ENCODE assay signal across 8 cellular contexts in genomic region chr22:48943567-48944432, GRCh38.
A peak's percentile ranks its signal among the peaks of the same experiment; 100 is the strongest.
DNase-seq lines count a peak whose midpoint lies in the region; ATAC-seq and TF ChIP-seq lines count a peak whose summit lies in the region.

No MANE protein-coding gene starts in this region.

- no peak overlapping the region for H3K4me3 ChIP-seq in A673 (ENCODE audit: low read depth, low read length, poor library complexity, severe bottlenecking)
- H3K4me3 ChIP-seq in H7 (ENCODE audit: insufficient read depth, low read depth, low read length) = no peak overlapping the region
- no peak overlapping the region for H3K4me3 ChIP-seq in lower lobe of right lung

- intact Hi-C loops in A673 (cut with micrococcal nuclease; ENCODE audit: unreplicated experiment) = loop anchor here (10.0 kb wide), 1 partner anchor 361 kb away; no protein-coding TSS in a partner anchor
- intact Hi-C loops in lower lobe of right lung (cut with DNase I) = no loop called here

- no peaks in the 10 kb centered on the region for H3K27me3 ChIP-seq in A673 (replicated peaks; ENCODE audit: insufficient read depth, low read depth, low read length, poor library complexity)
- H3K27me3 ChIP-seq in H7 (ENCODE audit: control insufficient read depth, insufficient read depth, low read length) = no peaks in the 10 kb centered on the region
- H3K27me3 ChIP-seq in lower lobe of right lung (ENCODE audit: low read depth) = no peaks in the 10 kb centered on the region

- H3K36me3 ChIP-seq in A673 (ENCODE audit: insufficient read depth, low read length, poor library complexity, severe bottlenecking) = no peaks in the 10 kb centered on the region
- H3K36me3 ChIP-seq in H7 (replicated peaks; ENCODE audit: control insufficient read depth, insufficient read depth, low read length) = no peaks in the 10 kb centered on the region
- no peaks in the 10 kb centered on the region for H3K36me3 ChIP-seq in lower lobe of right lung

- CTCF ChIA-PET in A673 (lab: Charles Lee) = no interaction called here

- H3K27ac ChIP-seq in A673 (ENCODE audit: low read depth, low read length, poor library complexity, severe bottlenecking) = no peak overlapping the region
- H3K27ac ChIP-seq in lower lobe of right lung = no peak overlapping the region

- H3K9me3 ChIP-seq in A673 (ENCODE audit: low read depth, low read length, poor library complexity, severe bottlenecking) (no peaks in the 10 kb centered on the region), lower lobe of right lung (no peaks in the 10 kb centered on the region)

- POLR2A ChIA-PET in A673 (lab: Charles Lee; ENCODE audit: low non-redundant PET) = no interaction called here

- ATAC-seq in lower lobe of right lung (peak; percentile 42 to 55), HG03135 (IDR thresholded peaks at IDR 0.05; ENCODE audit: unreplicated experiment) (no peak)

- H3K4me1 ChIP-seq in A673 (ENCODE audit: insufficient read depth, low read length, poor library complexity, severe bottlenecking) (no peaks in the 10 kb centered on the region), lower lobe of right lung (no peaks in the 10 kb centered on the region)

- DNase-seq in A673 (ENCODE audit: low spot score) (peak; percentile 64), H7 (peak; percentile 94), lower lobe of right lung (no peak), NK-92 (lab: John Stamatoyannopoulos, UW; ENCODE audit: unreplicated experiment) (no peak), SIG-M5 treated with dmso at 0.1 percent for 504 hours (lab: John Stamatoyannopoulos, UW; ENCODE audit: unreplicated experiment) (no peak), NCI-H2107 treated with DMSO at 0.1 percent for 48 hours (lab: John Stamatoyannopoulos, UW; ENCODE audit: unreplicated experiment) (no peak)
- peak; percentile 50 for DNase-seq in activated CD8-positive, alpha-beta memory T cell treated with anti-CD3 and anti-CD28 coated beads, Interleukin-2, amount 50 U/mL, for 48 hours

- BruUV-seq in A673 (replicated peaks; lab: Mats Ljungman, UMichigan) = no TSS peak

- peak; percentile 69 for TF ChIP-seq CTCF in A673 (conservative IDR thresholded peaks at IDR 0.05; ENCODE audit: low read depth, low read length)
- TF ChIP-seq CTCF in lower lobe of right lung (IDR thresholded peaks at IDR 0.05) = peak; percentile 65

Comparison
In these comparisons a context has a peak if more than half of its experiments do, and no peak if none do; other contexts are left out.
1. DNase-seq: peak in A673 (single experiment), H7 (single experiment) and activated CD8-positive, alpha-beta memory T cell treated with anti-CD3 and anti-CD28 coated beads, Interleukin-2, amount 50 U/mL, for 48 hours (single experiment); none in lower lobe of right lung (single experiment), NK-92 (single experiment), SIG-M5 treated with dmso at 0.1 percent for 504 hours (single experiment) and NCI-H2107 treated with DMSO at 0.1 percent for 48 hours (single experiment).